8 cellular contexts compared by ENCODE assay signal in the genomic region with DNA sequence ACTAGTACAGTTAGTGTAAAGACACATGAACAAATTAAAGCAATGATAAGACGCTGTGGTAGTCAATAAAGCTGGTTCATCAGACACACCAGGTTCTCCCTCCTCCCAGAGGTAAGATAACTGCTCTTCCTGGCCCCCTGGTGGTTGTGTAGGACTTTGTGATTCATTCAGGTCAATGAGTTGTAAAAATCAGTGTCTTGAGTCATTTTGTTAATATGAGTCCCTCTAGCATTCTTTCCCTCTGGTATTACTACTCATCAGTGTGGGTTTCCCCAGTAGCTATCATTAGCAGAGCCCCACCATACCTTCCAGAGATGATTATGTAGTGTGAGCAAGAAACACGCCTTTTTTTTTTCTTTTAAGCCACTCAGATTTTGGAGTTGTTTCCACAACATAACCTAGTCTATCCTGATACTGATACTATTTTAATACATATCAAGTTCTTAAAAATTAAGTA. TPM values are rescaled to one million over a fixed set of nuclear protein-coding genes. Genes with fewer than 3 reads are reported as not detected.
DNase-seq lines count a peak whose midpoint lies in the region; ATAC-seq and TF ChIP-seq lines count a peak whose summit lies in the region.

No MANE protein-coding gene starts in this region.

- peaks cover 9% of the 10 kb centered on the region for H3K36me3 Mint-ChIP-seq in central memory CD8-positive, alpha-beta T cell (ENCODE audit: insufficient read depth)

- H3K27ac ChIP-seq in 22Rv1 (no peak overlapping the region), liver (ENCODE audit: low read depth in 1 of 2, low read length in 2 of 2) (no peak overlapping the region)

- H3K9me3 Mint-ChIP-seq in central memory CD8-positive, alpha-beta T cell: no peaks in the 10 kb centered on the region

- ATAC-seq in GM18498 (IDR thresholded peaks at IDR 0.05; ENCODE audit: unreplicated experiment) (peak; percentile 38), HG03432 (IDR thresholded peaks at IDR 0.05; ENCODE audit: unreplicated experiment) (peak; percentile 55)
- peak; percentile 24 for ATAC-seq in central memory CD8-positive, alpha-beta T cell (replicated peaks; ENCODE audit: extremely low read depth, poor library complexity, severe bottlenecking)

- WGBS in liver: 47% methylated on average over 2 of the region's 2 CpGs

- no peak overlapping the region for H3K27ac Mint-ChIP-seq in central memory CD8-positive, alpha-beta T cell (ENCODE audit: low read depth)

- H3K4me3 Mint-ChIP-seq in central memory CD8-positive, alpha-beta T cell: no peak overlapping the region

- peaks cover 0 to 1% (median under 1%) of the 10 kb centered on the region in 4 donors for H3K36me3 ChIP-seq in liver (ENCODE audit: control insufficient read depth in 4 of 4, insufficient read depth in 3 of 4, low read depth in 1 of 4, low read length in 3 of 4)

- peak; percentile 91 to 95 for TF ChIP-seq RAD21 in liver (IDR thresholded peaks at IDR 0.05)

- no peaks in the 10 kb centered on the region for H3K27me3 Mint-ChIP-seq in central memory CD8-positive, alpha-beta T cell

- H3K4me1 Mint-ChIP-seq in central memory CD8-positive, alpha-beta T cell: peaks cover 26% of the 10 kb centered on the region

- peaks cover 3 to 15% (median 10%) of the 10 kb centered on the region in 4 donors for H3K4me1 ChIP-seq in liver (ENCODE audit: control insufficient read depth in 4 of 4, insufficient read depth in 4 of 4, low read length in 3 of 4)

- TF ChIP-seq CTCF in 22Rv1 (IDR thresholded peaks at IDR 0.05) (peak; percentile 97), liver (IDR thresholded peaks at IDR 0.05; ENCODE audit: low read depth, low read length, missing input control) (peak; percentile 73)

- no peaks in the 10 kb centered on the region for H3K9me3 ChIP-seq in liver (ENCODE audit: control insufficient read depth in 4 of 4, low read length in 3 of 4)

- H3K4me3 ChIP-seq in liver (ENCODE audit: low read depth in 1 of 3, low read length in 3 of 3): no peak overlapping the region

- DNase-seq in NCI-H510A (lab: John Stamatoyannopoulos, UW): peak; percentile 41
- peak; percentile 59 for DNase-seq in activated CD4-positive, alpha-beta T cell treated with anti-CD3 and anti-CD28 coated beads for 1 hour
- peak; percentile 49 to 55 for DNase-seq in central memory CD8-positive, alpha-beta T cell (ENCODE audit: low spot score in 2 of 2)
- peak; percentile 51 to 74 (median 72) for DNase-seq in stimulated activated CD4-positive, alpha-beta T cell treated with anti-CD3 and anti-CD28 coated beads, TNF-alpha, amount 100 ng/mL, for 24 hours (ENCODE audit: low read depth in 3 of 3)

- H3K27me3 ChIP-seq in liver (ENCODE audit: control insufficient read depth in 4 of 4, insufficient read depth in 4 of 4, low read length in 3 of 4): no peaks in the 10 kb centered on the region

- H3K9ac ChIP-seq in liver (ENCODE audit: low read depth in 1 of 2, low read length in 2 of 2): no peak overlapping the region

TF ChIP-seq in liver, 16 proteins besides CTCF, POLR2A, EP300 and RAD21:
- TF ChIP-seq FOXA2 (IDR thresholded peaks at IDR 0.05) (no peak), HNF4G (IDR thresholded peaks at IDR 0.05) (no peak), JUND (IDR thresholded peaks at IDR 0.05) (no peak), HNF4A (conservative IDR thresholded peaks at IDR 0.05) (peak in 1 of 2 donors; percentile 41), EGR1 (IDR thresholded peaks at IDR 0.05; ENCODE audit: low read depth in 2 of 2) (no peak), RXRA (IDR thresholded peaks at IDR 0.05) (peak; percentile 19 to 23), SP1 (IDR thresholded peaks at IDR 0.05) (no peak), NR2F2 (IDR thresholded peaks at IDR 0.05) (no peak)
- TF ChIP-seq, protein P1, sequence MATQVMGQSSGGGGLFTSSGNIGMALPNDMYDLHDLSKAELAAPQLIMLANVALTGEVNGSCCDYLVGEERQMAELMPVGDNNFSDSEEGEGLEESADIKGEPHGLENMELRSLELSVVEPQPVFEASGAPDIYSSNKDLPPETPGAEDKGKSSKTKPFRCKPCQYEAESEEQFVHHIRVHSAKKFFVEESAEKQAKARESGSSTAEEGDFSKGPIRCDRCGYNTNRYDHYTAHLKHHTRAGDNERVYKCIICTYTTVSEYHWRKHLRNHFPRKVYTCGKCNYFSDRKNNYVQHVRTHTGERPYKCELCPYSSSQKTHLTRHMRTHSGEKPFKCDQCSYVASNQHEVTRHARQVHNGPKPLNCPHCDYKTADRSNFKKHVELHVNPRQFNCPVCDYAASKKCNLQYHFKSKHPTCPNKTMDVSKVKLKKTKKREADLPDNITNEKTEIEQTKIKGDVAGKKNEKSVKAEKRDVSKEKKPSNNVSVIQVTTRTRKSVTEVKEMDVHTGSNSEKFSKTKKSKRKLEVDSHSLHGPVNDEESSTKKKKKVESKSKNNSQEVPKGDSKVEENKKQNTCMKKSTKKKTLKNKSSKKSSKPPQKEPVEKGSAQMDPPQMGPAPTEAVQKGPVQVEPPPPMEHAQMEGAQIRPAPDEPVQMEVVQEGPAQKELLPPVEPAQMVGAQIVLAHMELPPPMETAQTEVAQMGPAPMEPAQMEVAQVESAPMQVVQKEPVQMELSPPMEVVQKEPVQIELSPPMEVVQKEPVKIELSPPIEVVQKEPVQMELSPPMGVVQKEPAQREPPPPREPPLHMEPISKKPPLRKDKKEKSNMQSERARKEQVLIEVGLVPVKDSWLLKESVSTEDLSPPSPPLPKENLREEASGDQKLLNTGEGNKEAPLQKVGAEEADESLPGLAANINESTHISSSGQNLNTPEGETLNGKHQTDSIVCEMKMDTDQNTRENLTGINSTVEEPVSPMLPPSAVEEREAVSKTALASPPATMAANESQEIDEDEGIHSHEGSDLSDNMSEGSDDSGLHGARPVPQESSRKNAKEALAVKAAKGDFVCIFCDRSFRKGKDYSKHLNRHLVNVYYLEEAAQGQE (IDR thresholded peaks at IDR 0.05): no peak
- TF ChIP-seq, protein P2, sequence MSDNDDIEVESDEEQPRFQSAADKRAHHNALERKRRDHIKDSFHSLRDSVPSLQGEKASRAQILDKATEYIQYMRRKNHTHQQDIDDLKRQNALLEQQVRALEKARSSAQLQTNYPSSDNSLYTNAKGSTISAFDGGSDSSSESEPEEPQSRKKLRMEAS (IDR thresholded peaks at IDR 0.05): no peak
- TF ChIP-seq, protein P3, sequence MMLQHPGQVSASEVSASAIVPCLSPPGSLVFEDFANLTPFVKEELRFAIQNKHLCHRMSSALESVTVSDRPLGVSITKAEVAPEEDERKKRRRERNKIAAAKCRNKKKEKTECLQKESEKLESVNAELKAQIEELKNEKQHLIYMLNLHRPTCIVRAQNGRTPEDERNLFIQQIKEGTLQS (IDR thresholded peaks at IDR 0.05): no peak

RNA-seq across cellular contexts. Expression of a gene that starts 3.6 kb away (rescaled TPM):
- total RNA-seq in liver: 10 to 100 TPM; 20.8 to 23.7 TPM
- polyA plus RNA-seq in liver: 1 to 10 TPM; 5.4 to 7.3 TPM

RNA-seq across cellular contexts. Expression of a gene that starts 35.6 kb away (rescaled TPM):
- total RNA-seq in liver: not detected
- not detected for polyA plus RNA-seq in liver

RNA-seq across cellular contexts. Expression of a gene that starts 46.1 kb away (rescaled TPM):
- 10 to 100 TPM; 23.2 to 45.9 TPM for total RNA-seq in liver
- 10 to 100 TPM; 11.2 to 13.9 TPM for polyA plus RNA-seq in liver

RNA-seq across cellular contexts. Expression of a gene that starts 52.1 kb away (rescaled TPM):
- total RNA-seq in liver: 100 to 1,000 TPM; 212 to 346 TPM
- 100 to 1,000 TPM; 215 to 340 TPM for polyA plus RNA-seq in liver

RNA-seq across cellular contexts. Expression of a gene that starts 59.5 kb away (rescaled TPM):
- total RNA-seq in liver: 10 to 100 TPM; 15.8 to 18.2 TPM
- 10 to 100 TPM in 1 of 2 donors, 1 to 10 TPM in 1; 7.5 to 24.0 TPM for polyA plus RNA-seq in liver
